1 cellular context compared by ENCODE assay signal in genomic region chr11:102622258-102622657, GRCh38.
TF ChIP-seq lines count a peak whose summit lies in the region.

No MANE protein-coding gene starts in this region.

TF ChIP-seq in HepG2, 621 proteins besides CTCF, POLR2A, EP300 and RAD21 (continued from another document and continues in another):
- TF ChIP-seq, protein P1, sequence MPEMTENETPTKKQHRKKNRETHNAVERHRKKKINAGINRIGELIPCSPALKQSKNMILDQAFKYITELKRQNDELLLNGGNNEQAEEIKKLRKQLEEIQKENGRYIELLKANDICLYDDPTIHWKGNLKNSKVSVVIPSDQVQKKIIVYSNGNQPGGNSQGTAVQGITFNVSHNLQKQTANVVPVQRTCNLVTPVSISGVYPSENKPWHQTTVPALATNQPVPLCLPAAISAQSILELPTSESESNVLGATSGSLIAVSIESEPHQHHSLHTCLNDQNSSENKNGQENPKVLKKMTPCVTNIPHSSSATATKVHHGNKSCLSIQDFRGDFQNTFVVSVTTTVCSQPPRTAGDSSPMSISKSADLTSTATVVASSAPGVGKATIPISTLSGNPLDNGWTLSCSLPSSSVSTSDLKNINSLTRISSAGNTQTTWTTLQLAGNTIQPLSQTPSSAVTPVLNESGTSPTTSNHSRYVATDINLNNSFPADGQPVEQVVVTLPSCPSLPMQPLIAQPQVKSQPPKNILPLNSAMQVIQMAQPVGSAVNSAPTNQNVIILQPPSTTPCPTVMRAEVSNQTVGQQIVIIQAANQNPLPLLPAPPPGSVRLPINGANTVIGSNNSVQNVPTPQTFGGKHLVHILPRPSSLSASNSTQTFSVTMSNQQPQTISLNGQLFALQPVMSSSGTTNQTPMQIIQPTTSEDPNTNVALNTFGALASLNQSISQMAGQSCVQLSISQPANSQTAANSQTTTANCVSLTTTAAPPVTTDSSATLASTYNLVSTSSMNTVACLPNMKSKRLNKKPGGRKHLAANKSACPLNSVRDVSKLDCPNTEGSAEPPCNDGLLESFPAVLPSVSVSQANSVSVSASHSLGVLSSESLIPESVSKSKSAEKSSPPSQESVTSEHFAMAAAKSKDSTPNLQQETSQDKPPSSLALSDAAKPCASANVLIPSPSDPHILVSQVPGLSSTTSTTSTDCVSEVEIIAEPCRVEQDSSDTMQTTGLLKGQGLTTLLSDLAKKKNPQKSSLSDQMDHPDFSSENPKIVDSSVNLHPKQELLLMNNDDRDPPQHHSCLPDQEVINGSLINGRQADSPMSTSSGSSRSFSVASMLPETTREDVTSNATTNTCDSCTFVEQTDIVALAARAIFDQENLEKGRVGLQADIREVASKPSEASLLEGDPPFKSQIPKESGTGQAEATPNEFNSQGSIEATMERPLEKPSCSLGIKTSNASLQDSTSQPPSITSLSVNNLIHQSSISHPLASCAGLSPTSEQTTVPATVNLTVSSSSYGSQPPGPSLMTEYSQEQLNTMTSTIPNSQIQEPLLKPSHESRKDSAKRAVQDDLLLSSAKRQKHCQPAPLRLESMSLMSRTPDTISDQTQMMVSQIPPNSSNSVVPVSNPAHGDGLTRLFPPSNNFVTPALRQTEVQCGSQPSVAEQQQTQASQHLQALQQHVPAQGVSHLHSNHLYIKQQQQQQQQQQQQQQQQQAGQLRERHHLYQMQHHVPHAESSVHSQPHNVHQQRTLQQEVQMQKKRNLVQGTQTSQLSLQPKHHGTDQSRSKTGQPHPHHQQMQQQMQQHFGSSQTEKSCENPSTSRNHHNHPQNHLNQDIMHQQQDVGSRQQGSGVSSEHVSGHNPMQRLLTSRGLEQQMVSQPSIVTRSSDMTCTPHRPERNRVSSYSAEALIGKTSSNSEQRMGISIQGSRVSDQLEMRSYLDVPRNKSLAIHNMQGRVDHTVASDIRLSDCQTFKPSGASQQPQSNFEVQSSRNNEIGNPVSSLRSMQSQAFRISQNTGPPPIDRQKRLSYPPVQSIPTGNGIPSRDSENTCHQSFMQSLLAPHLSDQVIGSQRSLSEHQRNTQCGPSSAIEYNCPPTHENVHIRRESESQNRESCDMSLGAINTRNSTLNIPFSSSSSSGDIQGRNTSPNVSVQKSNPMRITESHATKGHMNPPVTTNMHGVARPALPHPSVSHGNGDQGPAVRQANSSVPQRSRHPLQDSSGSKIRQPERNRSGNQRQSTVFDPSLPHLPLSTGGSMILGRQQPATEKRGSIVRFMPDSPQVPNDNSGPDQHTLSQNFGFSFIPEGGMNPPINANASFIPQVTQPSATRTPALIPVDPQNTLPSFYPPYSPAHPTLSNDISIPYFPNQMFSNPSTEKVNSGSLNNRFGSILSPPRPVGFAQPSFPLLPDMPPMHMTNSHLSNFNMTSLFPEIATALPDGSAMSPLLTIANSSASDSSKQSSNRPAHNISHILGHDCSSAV (CRISPR knock-in tag; IDR thresholded peaks at IDR 0.05; ENCODE audit: borderline replicate concordance) = no peak
- TF ChIP-seq HNRNPH1 (optimal IDR thresholded peaks at IDR 0.05; ENCODE audit: low read depth, low read length) (no peak), NPAS2 (CRISPR knock-in tag; IDR thresholded peaks at IDR 0.05; ENCODE audit: borderline replicate concordance) (no peak), ZFP36L1 (CRISPR knock-in tag; IDR thresholded peaks at IDR 0.05) (no peak), ZNF777 (CRISPR knock-in tag; IDR thresholded peaks at IDR 0.05) (no peak), IRX3 (CRISPR knock-in tag; IDR thresholded peaks at IDR 0.05; ENCODE audit: borderline replicate concordance, low read depth) (no peak), TBL1XR1 (IDR thresholded peaks at IDR 0.05; ENCODE audit: borderline replicate concordance, low read length, partially characterized antibody) (no peak), PHF20 (CRISPR knock-in tag; IDR thresholded peaks at IDR 0.05) (peak; percentile 35; the same call in 1 of the 2 replicates), ATF7-NPFF (CRISPR knock-in tag; IDR thresholded peaks at IDR 0.05; ENCODE audit: low read depth) (no peak), GTF3A (CRISPR knock-in tag; conservative IDR thresholded peaks at IDR 0.05) (no peak), ZBTB38 (CRISPR knock-in tag; IDR thresholded peaks at IDR 0.05) (no peak), SPEN (CRISPR knock-in tag; IDR thresholded peaks at IDR 0.05; ENCODE audit: low read depth) (no peak), PREB (CRISPR knock-in tag; IDR thresholded peaks at IDR 0.05) (no peak), ZNF441 (CRISPR knock-in tag; IDR thresholded peaks at IDR 0.05; ENCODE audit: borderline replicate concordance) (no peak), GABPA (IDR thresholded peaks at IDR 0.05; ENCODE audit: low read depth, low read length) (peak; percentile 19; the same call in 1 of the 2 replicates), GABPA (CRISPR knock-in tag; IDR thresholded peaks at IDR 0.05; ENCODE audit: low read depth) (peak; percentile 80), HOMEZ (CRISPR knock-in tag; IDR thresholded peaks at IDR 0.05; ENCODE audit: low read depth) (peak; percentile 55; the same call in 1 of the 2 replicates), ZNF17 (CRISPR knock-in tag; IDR thresholded peaks at IDR 0.05) (no peak), FOXP4 (CRISPR knock-in tag; IDR thresholded peaks at IDR 0.05) (peak; percentile 21; the same call in 1 of the 2 replicates), ELF3 (CRISPR knock-in tag; IDR thresholded peaks at IDR 0.05) (peak; percentile 81), FIP1L1 (IDR thresholded peaks at IDR 0.05; ENCODE audit: borderline replicate concordance, insufficient read depth, low read depth, low read length) (no peak), RBFOX2 (IDR thresholded peaks at IDR 0.05; ENCODE audit: low read depth, low read length) (no peak), ZNF160 (CRISPR knock-in tag; IDR thresholded peaks at IDR 0.05) (no peak), KLF16 (CRISPR knock-in tag; IDR thresholded peaks at IDR 0.05) (peak in 1 of 2 experiments; percentile 32; a peak in 1 of 4 replicates), PAXIP1 (CRISPR knock-in tag; conservative IDR thresholded peaks at IDR 0.05) (peak; percentile 62), SIX1 (CRISPR knock-in tag; IDR thresholded peaks at IDR 0.05; ENCODE audit: borderline replicate concordance) (no peak), DRAP1 (CRISPR knock-in tag; IDR thresholded peaks at IDR 0.05) (0 out of 2 replicates have a peak, but pooled peaks have one; percentile 10), SRY (CRISPR knock-in tag; IDR thresholded peaks at IDR 0.05) (no peak), ZNF124 (CRISPR knock-in tag; IDR thresholded peaks at IDR 0.05) (no peak), GPN1 (CRISPR knock-in tag; IDR thresholded peaks at IDR 0.05; ENCODE audit: borderline replicate concordance) (no peak), ZBTB7A (CRISPR knock-in tag; IDR thresholded peaks at IDR 0.05) (peak; percentile 61; the same call in 1 of the 2 replicates), ZNF383 (CRISPR knock-in tag; IDR thresholded peaks at IDR 0.05; ENCODE audit: borderline replicate concordance) (no peak), ZNF567 (CRISPR knock-in tag; IDR thresholded peaks at IDR 0.05; ENCODE audit: borderline replicate concordance) (no peak)
- TF ChIP-seq, protein P2, sequence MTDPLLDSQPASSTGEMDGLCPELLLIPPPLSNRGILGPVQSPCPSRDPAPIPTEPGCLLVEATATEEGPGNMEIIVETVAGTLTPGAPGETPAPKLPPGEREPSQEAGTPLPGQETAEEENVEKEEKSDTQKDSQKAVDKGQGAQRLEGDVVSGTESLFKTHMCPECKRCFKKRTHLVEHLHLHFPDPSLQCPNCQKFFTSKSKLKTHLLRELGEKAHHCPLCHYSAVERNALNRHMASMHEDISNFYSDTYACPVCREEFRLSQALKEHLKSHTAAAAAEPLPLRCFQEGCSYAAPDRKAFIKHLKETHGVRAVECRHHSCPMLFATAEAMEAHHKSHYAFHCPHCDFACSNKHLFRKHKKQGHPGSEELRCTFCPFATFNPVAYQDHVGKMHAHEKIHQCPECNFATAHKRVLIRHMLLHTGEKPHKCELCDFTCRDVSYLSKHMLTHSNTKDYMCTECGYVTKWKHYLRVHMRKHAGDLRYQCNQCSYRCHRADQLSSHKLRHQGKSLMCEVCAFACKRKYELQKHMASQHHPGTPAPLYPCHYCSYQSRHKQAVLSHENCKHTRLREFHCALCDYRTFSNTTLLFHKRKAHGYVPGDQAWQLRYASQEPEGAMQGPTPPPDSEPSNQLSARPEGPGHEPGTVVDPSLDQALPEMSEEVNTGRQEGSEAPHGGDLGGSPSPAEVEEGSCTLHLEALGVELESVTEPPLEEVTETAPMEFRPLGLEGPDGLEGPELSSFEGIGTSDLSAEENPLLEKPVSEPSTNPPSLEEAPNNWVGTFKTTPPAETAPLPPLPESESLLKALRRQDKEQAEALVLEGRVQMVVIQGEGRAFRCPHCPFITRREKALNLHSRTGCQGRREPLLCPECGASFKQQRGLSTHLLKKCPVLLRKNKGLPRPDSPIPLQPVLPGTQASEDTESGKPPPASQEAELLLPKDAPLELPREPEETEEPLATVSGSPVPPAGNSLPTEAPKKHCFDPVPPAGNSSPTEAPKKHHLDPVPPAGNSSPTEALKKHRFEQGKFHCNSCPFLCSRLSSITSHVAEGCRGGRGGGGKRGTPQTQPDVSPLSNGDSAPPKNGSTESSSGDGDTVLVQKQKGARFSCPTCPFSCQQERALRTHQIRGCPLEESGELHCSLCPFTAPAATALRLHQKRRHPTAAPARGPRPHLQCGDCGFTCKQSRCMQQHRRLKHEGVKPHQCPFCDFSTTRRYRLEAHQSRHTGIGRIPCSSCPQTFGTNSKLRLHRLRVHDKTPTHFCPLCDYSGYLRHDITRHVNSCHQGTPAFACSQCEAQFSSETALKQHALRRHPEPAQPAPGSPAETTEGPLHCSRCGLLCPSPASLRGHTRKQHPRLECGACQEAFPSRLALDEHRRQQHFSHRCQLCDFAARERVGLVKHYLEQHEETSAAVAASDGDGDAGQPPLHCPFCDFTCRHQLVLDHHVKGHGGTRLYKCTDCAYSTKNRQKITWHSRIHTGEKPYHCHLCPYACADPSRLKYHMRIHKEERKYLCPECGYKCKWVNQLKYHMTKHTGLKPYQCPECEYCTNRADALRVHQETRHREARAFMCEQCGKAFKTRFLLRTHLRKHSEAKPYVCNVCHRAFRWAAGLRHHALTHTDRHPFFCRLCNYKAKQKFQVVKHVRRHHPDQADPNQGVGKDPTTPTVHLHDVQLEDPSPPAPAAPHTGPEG (CRISPR knock-in tag; IDR thresholded peaks at IDR 0.05) = no peak
